Comparison of ENCODE assay signal across 17 cellular contexts in genomic region chr7:134702366-134703240, GRCh38. TPM values are rescaled to one million over a fixed set of nuclear protein-coding genes. Genes with fewer than 3 reads are reported as not detected.
DNase-seq lines count a peak whose midpoint lies in the region; ATAC-seq and TF ChIP-seq lines count a peak whose summit lies in the region.
"Had no signal": no experiment of that assay in that cellular context is flagged by ENCODE, and none has a peak within 500 bp of the region (broad histone marks: within the 10 kb centered on the region; RNA-seq: fewer than 3 reads in every experiment).

No MANE protein-coding gene starts in this region.

- H3K36me3 ChIP-seq in IMR-90 (ENCODE audit: control insufficient read depth, insufficient read depth, low read length) (no peaks in the 10 kb centered on the region), lower lobe of right lung (no peaks in the 10 kb centered on the region)
- H3K36me3 ChIP-seq: BLaER1 had no signal

- no peak overlapping the region; the same call in 1 of the 2 replicates for H4K5ac ChIP-seq in IMR-90 (ENCODE audit: low read depth, low read length)

- 0 out of 2 replicates have a peak overlapping the region, but pooled peaks have one; percentile 10 for H3K14ac ChIP-seq in IMR-90 (replicated peaks; ENCODE audit: low read depth, low read length)

- H3K27ac ChIP-seq in IMR-90 (ENCODE audit: insufficient read depth, low read length), result no peak overlapping the region
- H3K27ac ChIP-seq in caudate nucleus (ENCODE audit: low read depth, low read length), result peak overlapping the region; percentile 28
- peak overlapping the region; percentile 46 for H3K27ac ChIP-seq in lower lobe of right lung
- H3K27ac ChIP-seq: BLaER1, VCaP had no signal

- 0 out of 2 replicates have a peak overlapping the region, but pooled peaks have one; percentile 6 for H2BK120ac ChIP-seq in IMR-90 (ENCODE audit: low read depth, low read length)

- BruUV-seq in IMR-90 (replicated peaks; lab: Mats Ljungman, UMichigan), result no TSS peak

- CTCF ChIA-PET in IMR-90 (lab: Yijun Ruan, JAX), result interaction anchor here (2.9 kb wide), 1 partner anchor 12 kb away, joined by 11 read pairs; no protein-coding TSS in a partner anchor

- in situ Hi-C loops in IMR-90 (cut with MboI; ENCODE audit: low sequenced_read_pairs), result no loop called here

- no peak overlapping the region for H3K4me3 ChIP-seq in IMR-90 (ENCODE audit: insufficient read depth, low read depth, low read length)
- no peak overlapping the region for H3K4me3 ChIP-seq in lower lobe of right lung
- H3K4me3 ChIP-seq: BLaER1 had no signal

- peak overlapping the region; percentile 52; the same call in 1 of the 2 replicates for H2BK20ac ChIP-seq in IMR-90 (ENCODE audit: low read depth, low read length)

- no peak overlapping the region for H3K4ac ChIP-seq in IMR-90 (ENCODE audit: low read depth, low read length)

- H2BK15ac ChIP-seq in IMR-90 (ENCODE audit: low read depth, low read length), result peak overlapping the region; percentile 54; the same call in 1 of the 3 replicates

- H3K18ac ChIP-seq in IMR-90 (ENCODE audit: low read depth, low read length), result no peak overlapping the region

- dilution Hi-C loops in IMR-90 (cut with HindIII; ENCODE audit: low sequenced_read_pairs, unreplicated experiment), result no loop called here

- no peaks in the 10 kb centered on the region for H3K79me1 ChIP-seq in IMR-90 (ENCODE audit: low read depth in 1 of 2, low read length in 2 of 2)

- no peak overlapping the region for H4K91ac ChIP-seq in IMR-90 (ENCODE audit: insufficient read depth, low read depth, low read length)

- H3K23ac ChIP-seq in IMR-90 (ENCODE audit: low read depth, low read length), result no peak overlapping the region

- no peak overlapping the region for H2AK9ac ChIP-seq in IMR-90 (replicated peaks; ENCODE audit: low read depth, low read length, poor library complexity)

- WGBS in IMR-90 (ENCODE audit: extremely low coverage in 2 of 2, insufficient read length in 1 of 2), 2 experiments, result 50% methylated on average over 2 of the region's 10 CpGs; no CpG with 5 or more reads in 1 of the 2 experiments

- no peaks in the 10 kb centered on the region for H4K20me1 ChIP-seq in IMR-90 (ENCODE audit: insufficient read depth, low read length)
- H4K20me1 ChIP-seq: BLaER1 had no signal

- H3K9me1 ChIP-seq in IMR-90 (ENCODE audit: insufficient read depth, low read length), result no peaks in the 10 kb centered on the region

- H3K56ac ChIP-seq in IMR-90 (ENCODE audit: extremely low read depth, insufficient read depth, low read length), result no peak overlapping the region

- no peak overlapping the region for H3K4me2 ChIP-seq in IMR-90 (ENCODE audit: low read depth, low read length)
- H3K4me2 ChIP-seq: BLaER1 had no signal

- H3K9me3 ChIP-seq in IMR-90 (ENCODE audit: control insufficient read depth, insufficient read depth, low read length), result no peaks in the 10 kb centered on the region
- no peaks in the 10 kb centered on the region for H3K9me3 ChIP-seq in lower lobe of right lung
- H3K9me3 ChIP-seq: BLaER1 had no signal

- DNase-seq in IMR-90 (no peak), caudate nucleus (lab: John Stamatoyannopoulos, UW) (no peak), lower lobe of right lung (no peak), smooth muscle cell of the brain vasculature (ENCODE audit: low read depth, low spot score) (peak; percentile 93), EL (no peak), middle frontal gyrus (ENCODE audit: extremely low spot score, low spot score) (no peak), SKM-1 treated with dmso at 0.1 percent for 144 hours (lab: John Stamatoyannopoulos, UW; ENCODE audit: unreplicated experiment) (no peak)
- no peak for DNase-seq in activated T-cell treated with anti-CD3 and anti-CD28 coated beads, Interleukin-2, amount 50 U/mL, for 1 hour
- DNase-seq: activated CD8-positive, alpha-beta memory T cell treated with anti-CD3 and anti-CD28 coated beads for 24 hours; anterior cingulate cortex; DMS153; NCI-H187; NCI-H446; posterior cingulate gyrus; SW 1271 had no signal

- H3K9ac ChIP-seq in IMR-90 (ENCODE audit: low read depth, low read length), result no peak overlapping the region
- H3K9ac ChIP-seq: BLaER1 had no signal

- TF ChIP-seq CTCF in IMR-90 (conservative IDR thresholded peaks at IDR 0.05; ENCODE audit: low read depth, low read length) (no peak), lower lobe of right lung (IDR thresholded peaks at IDR 0.05) (no peak)

- H3K4me1 ChIP-seq in IMR-90 (ENCODE audit: control insufficient read depth, insufficient read depth, low read length) (no peaks in the 10 kb centered on the region), lower lobe of right lung (peaks cover 10% of the 10 kb centered on the region)

- no peak for TF ChIP-seq RAD21 in IMR-90 (IDR thresholded peaks at IDR 0.05; ENCODE audit: low read length)

- H4K8ac ChIP-seq in IMR-90 (ENCODE audit: low read depth in 2 of 2, low read length in 2 of 2), result no peak overlapping the region

- TF ChIP-seq POLR2A in IMR-90 (IDR thresholded peaks at IDR 0.05; ENCODE audit: low read depth, low read length), result no peak

- no peak overlapping the region for H2AFZ ChIP-seq in IMR-90 (replicated peaks; ENCODE audit: low read length, poor library complexity)

- intact Hi-C loops in IMR-90 (cut with micrococcal nuclease) (no loop called here), lower lobe of right lung (cut with DNase I) (no loop called here)

- no peak overlapping the region for H2BK5ac ChIP-seq in IMR-90 (ENCODE audit: low read depth, low read length, poor library complexity, severe bottlenecking)

- H2AK5ac ChIP-seq in IMR-90 (ENCODE audit: low read depth, low read length), result no peak overlapping the region

- H3K27me3 ChIP-seq in IMR-90 (ENCODE audit: control insufficient read depth, insufficient read depth, low read length) (no peaks in the 10 kb centered on the region), lower lobe of right lung (ENCODE audit: low read depth) (no peaks in the 10 kb centered on the region)
- H3K27me3 ChIP-seq: BLaER1 had no signal

- POLR2A ChIA-PET in IMR-90 (lab: Charles Lee; ENCODE audit: unreplicated experiment), result no interaction called here

- ATAC-seq in IMR-90 (ENCODE audit: low read depth) (0 out of 2 replicates have a peak, but pooled peaks have one; percentile 25), lower lobe of right lung (no peak)

TF ChIP-seq in IMR-90, 13 proteins besides CTCF, POLR2A, EP300 and RAD21:
- TF ChIP-seq RFX5 (IDR thresholded peaks at IDR 0.05; ENCODE audit: low read depth, low read length) (no peak), MAFK (IDR thresholded peaks at IDR 0.05; ENCODE audit: low read depth, low read length) (peak; percentile 36; the same call in 1 of the 2 replicates)

RNA-seq across cellular contexts. Expression of gene BPGM, which starts 56.0 kb away (rescaled TPM):
- total RNA-seq in IMR-90 (2012; rRNA removed) (18.8 and 32.8 TPM in 2 replicates), lower lobe of right lung (16.9 TPM)
- 16.8 and 20.0 TPM in 2 replicates for polyA plus RNA-seq in IMR-90 (2012; rRNA removed)
- polyA plus RNA-seq in IMR-90 (2012; cell fraction: cytosol; rRNA removed), result 5.1 and 9.8 TPM in 2 replicates
- 1.6 and 14.7 TPM in 2 replicates for polyA plus RNA-seq in IMR-90 (2012; cell fraction: nucleus; rRNA removed; ENCODE audit: low replicate concordance)
